Comparison of ENCODE assay signal across 17 cellular contexts in the genomic region with DNA sequence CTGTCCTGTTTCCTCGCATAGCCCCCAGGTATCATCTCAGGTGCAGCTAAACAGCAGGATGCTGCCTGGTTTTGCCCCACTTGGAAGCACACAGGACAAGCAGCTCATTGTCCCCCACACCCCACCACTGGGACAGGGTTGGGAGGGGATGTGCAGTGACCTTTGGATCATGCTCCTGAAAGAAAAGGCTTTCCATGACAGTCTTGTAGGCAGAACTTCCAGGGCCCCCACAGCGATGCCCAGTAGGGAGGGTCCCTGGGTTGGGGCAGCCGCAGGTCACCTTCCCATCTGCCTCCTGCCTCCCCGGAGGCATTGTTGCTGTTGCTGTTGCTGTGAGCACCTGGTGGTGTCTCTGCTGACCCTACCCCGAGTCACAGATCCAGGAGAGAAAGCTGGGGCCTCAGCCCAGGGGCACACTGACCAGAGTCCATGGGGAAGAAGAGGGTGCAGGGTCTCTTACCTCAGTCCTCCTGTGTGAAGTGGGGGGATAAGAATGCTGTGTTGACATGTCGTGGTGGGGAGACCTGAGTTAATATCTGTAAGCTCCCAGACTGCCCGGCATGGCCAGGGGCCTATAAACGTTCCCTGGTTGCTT.
"Had no signal": no experiment of that assay in that cellular context is flagged by ENCODE, and none has a peak within 500 bp of the region (broad histone marks: within the 10 kb centered on the region; RNA-seq: fewer than 3 reads in every experiment).

No MANE protein-coding gene starts in this region.

- H2AFZ ChIP-seq: neural progenitor cell had no signal

- H3K36me3 ChIP-seq: neural progenitor cell had no signal

- H3K4me2 ChIP-seq: neural progenitor cell had no signal

- H3K27ac ChIP-seq: ascending aorta, coronary artery, left lung, neural progenitor cell, pancreas, VCaP had no signal

- H3K9ac ChIP-seq: neural progenitor cell had no signal

- FAIRE-seq: endometrium, pancreas, urothelium cell line had no signal

- H3K27me3 ChIP-seq: ascending aorta, left lung, neural progenitor cell, pancreas had no signal

- H3K9me3 ChIP-seq: ascending aorta, left lung, pancreas had no signal

- H3K4me1 ChIP-seq: ascending aorta, left lung, neural progenitor cell, pancreas had no signal

- H3K4me3 ChIP-seq: ascending aorta, coronary artery, left lung, neural progenitor cell, pancreas had no signal

- DNase-seq: activated CD4-positive, alpha-beta T cell treated with anti-CD3 and anti-CD28 coated beads for 1 hour; activated CD8-positive, alpha-beta memory T cell treated with anti-CD3 and anti-CD28 coated beads for 24 hours; erythroblast; foreskin melanocyte; left lung; stimulated activated CD4-positive, alpha-beta T cell treated with anti-CD3 and anti-CD28 coated beads, Interleukin-4, amount 100 ng/mL, for 4 hours; stimulated activated naive B cell treated with anti-CD40 and anti-IgM and Interleukin-4, amounts not matched to agents 10 μg/mL and 1 μg/mL and 100 μg/mL, for 72 hours; SW 1271; T-helper 2 cell had no signal

- ATAC-seq: left lung; pancreas; sciatic nerve; stimulated activated naive B cell treated with anti-CD40 and anti-IgM and Interleukin-4, amounts not matched to agents 10 μg/mL and 1 μg/mL and 100 μg/mL, for 72 hours had no signal
